ENCODE assay signal across 18 cellular contexts in the genomic region with DNA sequence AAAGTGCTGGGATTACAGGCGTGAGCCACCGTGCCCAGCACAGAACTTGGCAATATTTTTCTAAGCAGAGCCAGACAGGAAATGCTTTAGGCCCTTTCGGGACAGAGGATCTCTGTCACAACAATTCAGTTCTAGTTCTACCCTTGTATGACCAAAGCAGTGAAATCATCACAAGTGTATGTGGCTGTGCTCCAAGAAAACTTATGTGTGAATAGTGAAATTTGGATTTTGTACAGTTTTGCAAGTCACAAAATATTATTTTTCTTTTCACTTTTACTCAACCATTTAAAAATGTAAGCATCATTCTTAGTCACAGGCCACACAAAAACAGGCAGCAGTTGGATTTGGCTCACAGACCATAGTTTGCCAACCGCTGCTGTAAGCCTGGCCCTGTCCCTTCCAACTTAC. TPM values are rescaled to one million over a fixed set of nuclear protein-coding genes. Genes with fewer than 3 reads are reported as not detected.
DNase-seq lines count a peak whose midpoint lies in the region; ATAC-seq and TF ChIP-seq lines count a peak whose summit lies in the region.
"Had no signal": no experiment of that assay in that cellular context is flagged by ENCODE, and none has a peak within 500 bp of the region (broad histone marks: within the 10 kb centered on the region; RNA-seq: fewer than 3 reads in every experiment).

No MANE protein-coding gene starts in this region.

- H3K4me3 Mint-ChIP-seq in activated naive CD8-positive, alpha-beta T cell treated with anti-CD3 and anti-CD28 coated beads, Interleukin-2, amount 50 U/mL, for 24 hours, result no peak overlapping the region
- H3K4me3 Mint-ChIP-seq: activated T-cell treated with anti-CD3 and anti-CD28 coated beads, Interleukin-2, amount 50 U/mL, for 4 hours; mesothelial cell of epicardium had no signal

- no peaks in the 10 kb centered on the region for H3K4me1 Mint-ChIP-seq in activated naive CD8-positive, alpha-beta T cell treated with anti-CD3 and anti-CD28 coated beads, Interleukin-2, amount 50 U/mL, for 24 hours

- in situ Hi-C loops in astrocyte of the cerebellum (cut with HindIII; ENCODE audit: low sequenced_read_pairs), result no loop called here

- H3K27me3 ChIP-seq in AG04450 (ENCODE audit: control insufficient read depth, insufficient read depth, low read length) (peaks cover 5% of the 10 kb centered on the region), WERI-Rb-1 (ENCODE audit: insufficient read depth, low read depth, severe bottlenecking) (no peaks in the 10 kb centered on the region)
- H3K27me3 ChIP-seq: SJCRH30, uterus had no signal

- no peaks in the 10 kb centered on the region for H3K9me3 Mint-ChIP-seq in activated naive CD8-positive, alpha-beta T cell treated with anti-CD3 and anti-CD28 coated beads, Interleukin-2, amount 50 U/mL, for 24 hours

- H3K9me3 ChIP-seq in AG04450 (ENCODE audit: control insufficient read depth, insufficient read depth, low read length), result no peaks in the 10 kb centered on the region
- H3K9me3 ChIP-seq in WERI-Rb-1 (ENCODE audit: severe bottlenecking), result no peaks in the 10 kb centered on the region
- H3K9me3 ChIP-seq: HAP-1, SJCRH30, uterus had no signal

- no peak overlapping the region for H3K4me3 ChIP-seq in AG04450 (ENCODE audit: low read depth, low read length)
- H3K4me3 ChIP-seq in astrocyte of the cerebellum (ENCODE audit: low read depth, low read length), result no peak overlapping the region
- no peak overlapping the region for H3K4me3 ChIP-seq in WERI-Rb-1 (ENCODE audit: low read depth, low read length)
- H3K4me3 ChIP-seq: HAP-1, SJCRH30, uterus had no signal

- CTCF ChIA-PET in AG04450 (lab: Charles Lee), result interaction anchor here (0.6 to 1.0 kb wide), 2 partner anchors 12 to 116 kb away, joined by 3 to 7 read pairs; no protein-coding TSS in a partner anchor

- H3K36me3 ChIP-seq in WERI-Rb-1, result no peaks in the 10 kb centered on the region
- H3K36me3 ChIP-seq: HAP-1, SJCRH30, uterus had no signal

- H3K27me3 Mint-ChIP-seq in activated naive CD8-positive, alpha-beta T cell treated with anti-CD3 and anti-CD28 coated beads, Interleukin-2, amount 50 U/mL, for 24 hours, result peaks cover 4% of the 10 kb centered on the region

- DNase-seq in AG04450 (ENCODE audit: low read depth, low spot score), result peak; percentile 4
- DNase-seq in HS-5 (ENCODE audit: low read depth), result peak; percentile 92
- DNase-seq in astrocyte of the cerebellum (ENCODE audit: low read depth), result peak; percentile 60
- DNase-seq in glomerular visceral epithelial cell (ENCODE audit: extremely low spot score), result peak; percentile 60
- no peak for DNase-seq in WERI-Rb-1
- no peak for DNase-seq in activated naive CD8-positive, alpha-beta T cell treated with anti-CD3 and anti-CD28 coated beads, Interleukin-2, amount 50 U/mL, for 24 hours
- no peak for DNase-seq in stimulated activated naive CD8-positive, alpha-beta T cell treated with anti-CD3 and anti-CD28 coated beads, Interleukin-15, Interleukin-2, amounts not matched to agents 100 U/mL and 50 U/mL, for 24 hours
- no peak for DNase-seq in NCI-H1417 treated with DMSO at 0.1 percent for 48 hours (lab: John Stamatoyannopoulos, UW)
- DNase-seq: activated CD4-positive, CD25-positive, alpha-beta regulatory T cell treated with anti-CD3 and anti-CD28 coated beads, Interleukin-2, amount 50 U/mL, for 72 hours; activated T-cell treated with anti-CD3 and anti-CD28 coated beads, Interleukin-2, amount 50 U/mL, for 4 hours; NCI-H1694; SJCRH30; stimulated activated CD8-positive, alpha-beta memory T cell treated with anti-CD3 and anti-CD28 coated beads, Interleukin-4, amount 100 ng/mL, for 48 hours; uterus had no signal

- H3K36me3 Mint-ChIP-seq in activated naive CD8-positive, alpha-beta T cell treated with anti-CD3 and anti-CD28 coated beads, Interleukin-2, amount 50 U/mL, for 24 hours (ENCODE audit: low read depth), result no peaks in the 10 kb centered on the region
- H3K36me3 Mint-ChIP-seq: mesothelial cell of epicardium had no signal

- POLR2A ChIA-PET in AG04450 (lab: Yijun Ruan, JAX), result no interaction called here

- no peak overlapping the region for H3K27ac ChIP-seq in AG04450 (ENCODE audit: low read depth, low read length)
- H3K27ac ChIP-seq in WERI-Rb-1, result no peak overlapping the region
- H3K27ac ChIP-seq: epithelial cell of prostate, parathyroid adenoma, SJCRH30, uterus had no signal

- no peak for TF ChIP-seq CTCF in AG04450 (IDR thresholded peaks at IDR 0.05; ENCODE audit: low read depth, low read length)
- TF ChIP-seq CTCF in astrocyte of the cerebellum (IDR thresholded peaks at IDR 0.05; ENCODE audit: low read depth, low read length, missing control alignments), result no peak
- TF ChIP-seq CTCF in WERI-Rb-1 (IDR thresholded peaks at IDR 0.05; ENCODE audit: low read depth, low read length), result no peak

- H3K27ac Mint-ChIP-seq in activated naive CD8-positive, alpha-beta T cell treated with anti-CD3 and anti-CD28 coated beads, Interleukin-2, amount 50 U/mL, for 24 hours, result no peak overlapping the region
- H3K27ac Mint-ChIP-seq: mesothelial cell of epicardium had no signal

- ATAC-seq in activated naive CD8-positive, alpha-beta T cell treated with anti-CD3 and anti-CD28 coated beads, Interleukin-2, amount 50 U/mL, for 24 hours, result no peak
- ATAC-seq in stimulated activated naive CD8-positive, alpha-beta T cell treated with anti-CD3 and anti-CD28 coated beads, Interleukin-15, Interleukin-2, amounts not matched to agents 100 U/mL and 50 U/mL, for 24 hours, result no peak
- ATAC-seq: activated T-cell treated with anti-CD3 and anti-CD28 coated beads, Interleukin-2, amount 50 U/mL, for 4 hours had no signal

RNA-seq across cellular contexts. Expression of a gene that starts 20.4 kb away (rescaled TPM):
- polyA plus RNA-seq in AG04450 (2011; rRNA removed), result 1.1 TPM in 2 replicates
- polyA minus RNA-seq in AG04450 (2011; rRNA and poly(A)+ RNA removed), result 1.4 TPM in 2 replicates

Comparison
In these comparisons a context has a peak if more than half of its experiments do, and no peak if none do; other contexts are left out.
1. DNase-seq: peak in AG04450 (single experiment), HS-5 (single experiment), astrocyte of the cerebellum (single experiment) and glomerular visceral epithelial cell (single experiment); none in WERI-Rb-1 (single experiment), activated naive CD8-positive, alpha-beta T cell treated with anti-CD3 and anti-CD28 coated beads, Interleukin-2, amount 50 U/mL, for 24 hours (single experiment), stimulated activated naive CD8-positive, alpha-beta T cell treated with anti-CD3 and anti-CD28 coated beads, Interleukin-15, Interleukin-2, amounts not matched to agents 100 U/mL and 50 U/mL, for 24 hours (single experiment) and NCI-H1417 treated with DMSO at 0.1 percent for 48 hours (single experiment).